4 cellular contexts compared by ENCODE assay signal in genomic region chr6:127860723-127861122, GRCh38. TPM values are rescaled to one million over a fixed set of nuclear protein-coding genes. Genes with fewer than 3 reads are reported as not detected.
"Had no signal": no experiment of that assay in that cellular context is flagged by ENCODE, and none has a peak within 500 bp of the region (broad histone marks: within the 10 kb centered on the region; RNA-seq: fewer than 3 reads in every experiment).

No MANE protein-coding gene starts in this region.

- H3K4me3 ChIP-seq: GM12878 had no signal

- ATAC-seq: GM12878 had no signal

- DNase-seq: GDM1, GF-D8 had no signal

RNA-seq across cellular contexts. Expression of gene THEMIS, which starts 40.1 kb away (rescaled TPM):
- total RNA-seq: G401 had no signal
